23 cellular contexts compared by ENCODE assay signal in the genomic region with DNA sequence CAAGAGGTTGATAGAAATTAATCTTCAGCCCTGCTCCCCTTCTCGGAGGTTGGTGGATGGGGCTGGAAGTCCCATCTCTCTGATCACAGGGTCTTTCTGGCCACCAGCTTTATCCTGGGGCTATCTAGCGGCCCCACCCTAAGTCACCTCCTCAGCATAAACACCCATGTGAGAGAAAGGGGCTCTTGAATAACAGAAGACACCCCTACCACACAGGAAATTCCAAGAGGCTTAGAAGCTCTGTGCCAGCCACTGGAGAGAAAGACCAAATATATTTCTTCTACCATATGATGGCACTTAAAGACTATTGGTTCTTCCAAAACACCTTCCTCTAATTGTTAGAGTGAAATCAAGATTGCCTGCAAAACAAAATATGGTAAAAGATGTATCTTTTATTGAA.
"Had no signal": no experiment of that assay in that cellular context is flagged by ENCODE, and none has a peak within 500 bp of the region (broad histone marks: within the 10 kb centered on the region; RNA-seq: fewer than 3 reads in every experiment).

No MANE protein-coding gene starts in this region.

- H3K4me1 Mint-ChIP-seq: immature natural killer cell; natural killer cell; stimulated activated memory B cell treated with anti-CD40 and anti-IgM and Interleukin-4, amounts not matched to agents 10 μg/mL and 1 μg/mL and 100 μg/mL, for 72 hours had no signal

- H3K27me3 ChIP-seq: ovary, upper lobe of right lung had no signal

- H3K27ac ChIP-seq: heart left ventricle, left ventricle myocardium inferior, neutrophil, ovary, transverse colon, upper lobe of right lung had no signal

- DNase-seq: glutamatergic neuron; heart left ventricle; hypothalamus; immature natural killer cell; left ventricle myocardium inferior; naive B cell; natural killer cell; occipital lobe; ovary; right cardiac atrium; small intestine; stimulated activated CD4-positive, alpha-beta T cell treated with anti-CD3 and anti-CD28 coated beads, Interleukin-1b, Interleukin-23, amount 100 ng/mL, for 48 hours; stimulated activated CD4-positive, alpha-beta T cell treated with anti-CD3 and anti-CD28 coated beads, Interleukin-2, amount 100 ng/mL, for 48 hours; stimulated activated CD4-positive, alpha-beta T cell treated with anti-CD3 and anti-CD28 coated beads, Interleukin-4, amount 100 ng/mL, for 4 hours; stimulated activated CD8-positive, alpha-beta memory T cell treated with anti-CD3 and anti-CD28 coated beads, Interleukin-4, amount 100 ng/mL, for 48 hours; stimulated activated naive CD4-positive, alpha-beta T cell treated with Interleukin-2 at 50 U/mL for 16 hours; stimulated activated naive CD8-positive, alpha-beta T cell treated with anti-CD3 and anti-CD28 coated beads, Interleukin-15, amount 100 ng/mL, for 72 hours; substantia nigra; transverse colon; upper lobe of right lung had no signal

- H3K27ac Mint-ChIP-seq: immature natural killer cell; natural killer cell; stimulated activated memory B cell treated with anti-CD40 and anti-IgM and Interleukin-4, amounts not matched to agents 10 μg/mL and 1 μg/mL and 100 μg/mL, for 72 hours; stimulated activated naive CD8-positive, alpha-beta T cell treated with anti-CD3 and anti-CD28 coated beads, Interleukin-15, amount 100 ng/mL, for 72 hours had no signal

- H3K36me3 ChIP-seq: heart left ventricle, left ventricle myocardium inferior, neutrophil, ovary, transverse colon, upper lobe of right lung had no signal

- H3K9me3 Mint-ChIP-seq: immature natural killer cell; natural killer cell; stimulated activated memory B cell treated with anti-CD40 and anti-IgM and Interleukin-4, amounts not matched to agents 10 μg/mL and 1 μg/mL and 100 μg/mL, for 72 hours; stimulated activated naive CD8-positive, alpha-beta T cell treated with anti-CD3 and anti-CD28 coated beads, Interleukin-15, amount 100 ng/mL, for 72 hours had no signal

- H3K36me3 Mint-ChIP-seq: immature natural killer cell; naive B cell; natural killer cell; stimulated activated memory B cell treated with anti-CD40 and anti-IgM and Interleukin-4, amounts not matched to agents 10 μg/mL and 1 μg/mL and 100 μg/mL, for 72 hours had no signal

- H3K4me3 ChIP-seq: heart left ventricle, left ventricle myocardium inferior, lung, ovary, transverse colon, upper lobe of right lung had no signal

- H3K4me3 Mint-ChIP-seq: immature natural killer cell; natural killer cell; stimulated activated memory B cell treated with anti-CD40 and anti-IgM and Interleukin-4, amounts not matched to agents 10 μg/mL and 1 μg/mL and 100 μg/mL, for 72 hours; stimulated activated naive CD8-positive, alpha-beta T cell treated with anti-CD3 and anti-CD28 coated beads, Interleukin-15, amount 100 ng/mL, for 72 hours had no signal

- H3K9me3 ChIP-seq: heart left ventricle, left ventricle myocardium inferior, neutrophil, ovary, transverse colon, upper lobe of right lung had no signal
